Comparison of ENCODE assay signal across 8 cellular contexts in the genomic region with DNA sequence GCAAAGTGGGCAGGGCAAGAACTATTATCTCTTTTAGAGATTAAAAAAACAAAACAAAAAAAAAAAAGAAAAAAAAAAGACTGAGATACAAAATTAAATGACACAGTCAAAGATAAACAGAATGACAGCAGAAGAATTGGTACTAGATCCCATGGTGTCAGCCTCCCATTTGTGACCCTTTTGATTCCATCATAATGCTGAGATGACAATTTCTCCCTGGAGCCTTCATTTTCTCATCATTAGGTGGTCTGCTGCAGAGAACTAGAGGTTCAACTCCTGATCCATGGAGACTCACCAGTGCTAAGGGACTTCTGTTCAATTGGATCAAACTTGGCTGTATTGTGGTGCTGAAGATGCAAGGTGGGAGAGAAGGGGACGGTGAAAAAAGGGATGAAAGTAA.
"Had no signal": no experiment of that assay in that cellular context is flagged by ENCODE, and none has a peak within 500 bp of the region (broad histone marks: within the 10 kb centered on the region; RNA-seq: fewer than 3 reads in every experiment).

No MANE protein-coding gene starts in this region.

- ATAC-seq: GM12878 had no signal

- H3K4me3 ChIP-seq: GM12878 had no signal

- FAIRE-seq: G401.6, GM12878, GM12891, GM12892, GM18507, GM19239 had no signal

- DNase-seq: GDM1, GF-D8 had no signal
